Comparison of ENCODE assay signal across 8 cellular contexts in genomic region chr12:7092229-7092985, GRCh38. TPM values are rescaled to one million over a fixed set of nuclear protein-coding genes. Genes with fewer than 3 reads are reported as not detected.
DNase-seq lines count a peak whose midpoint lies in the region; ATAC-seq and TF ChIP-seq lines count a peak whose summit lies in the region.

Gene C1R (minus strand): TSS chr12:7092445. CDS start chr12:7092388, 57 bp downstream.

- CTCF ChIA-PET in Caco-2 (lab: Charles Lee) = interaction anchor here (0.6 to 2.0 kb wide), 4 partner anchors 14 to 149 kb away, joined by 3 to 9 read pairs (median 4); partner anchors contain the start of genes C12orf57, C1S and RNU7-1

- H3K36me3 ChIP-seq in Caco-2 (ENCODE audit: control insufficient read depth, insufficient read depth, low read length) (no peaks in the 10 kb centered on the region), SJCRH30 (no peaks in the 10 kb centered on the region), testis (ENCODE audit: low read depth, missing control alignments) (no peaks in the 10 kb centered on the region)

- 21 to 22% methylated on average over 16 of the region's 16 CpGs for WGBS in testis, 2 donors

- H3K4me1 ChIP-seq in Caco-2 (peaks cover 5% of the 10 kb centered on the region; the same call in 1 of the 2 replicates), SJCRH30 (peaks cover 1% of the 10 kb centered on the region; the same call in 1 of the 2 replicates), testis (peaks cover 15% of the 10 kb centered on the region)

- H3K4me3 ChIP-seq in Caco-2 (ENCODE audit: low read depth, low read length) (peak within 1 kb of the TSS; percentile 11), SJCRH30 (peak within 1 kb of the TSS; percentile 42), testis (peak within 1 kb of the TSS; percentile 52 to 58)

- peak; percentile 89 for ATAC-seq in omental fat pad (ENCODE audit: low FRiP score)
- ATAC-seq in HG03565 (IDR thresholded peaks at IDR 0.05; ENCODE audit: unreplicated experiment) = no peak

- no peak for TF ChIP-seq POLR2A in testis (IDR thresholded peaks at IDR 0.05)

- H3K27ac Mint-ChIP-seq in Caco-2 (ENCODE audit: unreplicated experiment) = peak within 1 kb of the TSS; percentile 76

- BruUV-seq in Caco-2 (replicated peaks; lab: Mats Ljungman, UMichigan) = no TSS peak

- TF ChIP-seq CTCF in Caco-2 (IDR thresholded peaks at IDR 0.05; ENCODE audit: insufficient read depth in 1 of 2, low read depth in 1 of 2, low read length in 1 of 2, severe bottlenecking in 1 of 2, unreplicated experiment in 1 of 2) = peak; percentile 94 to 97
- TF ChIP-seq CTCF in omental fat pad (IDR thresholded peaks at IDR 0.05) = peak in 2 of 3 donors; percentile 37 to 55
- peak; percentile 85 to 92 (median 90) for TF ChIP-seq CTCF in testis (IDR thresholded peaks at IDR 0.05)

- H3K27me3 Mint-ChIP-seq in Caco-2 (ENCODE audit: insufficient read depth, unreplicated experiment) = no peaks in the 10 kb centered on the region

- intact Hi-C loops in Caco-2 (cut with micrococcal nuclease; ENCODE audit: unreplicated experiment) = loop anchor here (1.0 to 5.0 kb wide), 6 partner anchors 16 to 148 kb away; partner anchors contain the start of genes C12orf57, C1S and LPCAT3
- intact Hi-C loops in testis (cut with DNase I; ENCODE audit: low total_unique reads) = loop anchor here (10.0 kb wide), 1 partner anchor 148 kb away; the partner anchor contains the start of genes C12orf57 and RNU7-1

- POLR2A ChIA-PET in Caco-2 (lab: Charles Lee) = interaction anchor here (1.0 kb wide), 1 partner anchor 149 kb away, joined by 3 read pairs; the partner anchor contains the start of genes C12orf57 and RNU7-1

- no peaks in the 10 kb centered on the region for H3K9me3 Mint-ChIP-seq in Caco-2 (ENCODE audit: unreplicated experiment)

- H3K9me3 ChIP-seq in Caco-2 (no peaks in the 10 kb centered on the region), SJCRH30 (replicated peaks) (no peaks in the 10 kb centered on the region), testis (no peaks in the 10 kb centered on the region)

- H3K36me3 Mint-ChIP-seq in Caco-2 (ENCODE audit: insufficient read depth, unreplicated experiment) = peaks cover 23% of the 10 kb centered on the region

- peak within 1 kb of the TSS; percentile 56 for H3K4me3 Mint-ChIP-seq in Caco-2 (ENCODE audit: unreplicated experiment)

- DNase-seq in Caco-2 = peak; percentile 71 to 81
- DNase-seq in HS-5 (ENCODE audit: low read depth) = peak; percentile 58
- DNase-seq in SJCRH30 = peak; percentile 61 to 77
- DNase-seq in activated naive CD4-positive, alpha-beta T cell treated with anti-CD3 and anti-CD28 coated beads, Interleukin-2, amount 50 U/mL, for 16 hours = peak; percentile 73
- peak; percentile 40 for DNase-seq in globus pallidus (ENCODE audit: low spot score)
- DNase-seq in omental fat pad (ENCODE audit: low spot score) = peak; percentile 72
- peak; percentile 85 for DNase-seq in testis

- H3K27me3 ChIP-seq in Caco-2 (replicated peaks; ENCODE audit: control insufficient read depth, insufficient read depth, low read length) (no peaks in the 10 kb centered on the region), SJCRH30 (peaks cover 7% of the 10 kb centered on the region), testis (no peaks in the 10 kb centered on the region)

- no peaks in the 10 kb centered on the region for H3K4me1 Mint-ChIP-seq in Caco-2 (ENCODE audit: low read depth, unreplicated experiment)

- no peak within 1 kb of the TSS for H3K27ac ChIP-seq in SJCRH30
- peak within 1 kb of the TSS; percentile 61 to 79 for H3K27ac ChIP-seq in testis

RNA-seq across cellular contexts. Expression of gene C1R, which starts in this region (rescaled TPM):
- total RNA-seq in Caco-2 (2022) = 3.9 and 4.2 TPM in 2 replicates
- total RNA-seq in SJCRH30 (2014; rRNA removed; shearing (Covaris generic)) = 1.5 and 3.4 TPM in 2 replicates
- total RNA-seq in omental fat pad = 1,000 to 10,000 TPM in 1 of 4 donors, 100 to 1,000 TPM in 3; 571 to 1,080 (median 751) TPM
- total RNA-seq in testis = 100 to 1,000 TPM in 1 of 2 donors, 10 to 100 TPM in 1; 51.4 to 174 TPM
- polyA plus RNA-seq in testis (ENCODE audit: insufficient read depth, low read depth, low replicate concordance) = 330 TPM

Comparison
In these comparisons a context has a peak if more than half of its experiments do, and no peak if none do; other contexts are left out.
1. RNA of gene C1R (total RNA-seq): 571 to 1,080 TPM in omental fat pad and 51.4 to 174 TPM in testis; 3.9 to 4.2 TPM in Caco-2 and 1.5 to 3.4 TPM in SJCRH30; every median in the first group is over 10 times any median in the second.
2. Peak in every context shown above with its lines, with median percentiles within 50 percentile points of each other: DNase-seq, H3K4me3 ChIP-seq and CTCF ChIP-seq.